In genomic region chr1:152505083-152505482, GRCh38 we compare ENCODE assay signal across 22 cellular contexts. TPM values are rescaled to one million over a fixed set of nuclear protein-coding genes. Genes with fewer than 3 reads are reported as not detected.
A peak's percentile ranks its signal among the peaks of the same experiment; 100 is the strongest.
DNase-seq lines count a peak whose midpoint lies in the region; ATAC-seq, FAIRE-seq and TF ChIP-seq lines count a peak whose summit lies in the region.
"Had no signal": no experiment of that assay in that cellular context is flagged by ENCODE, and none has a peak within 500 bp of the region (broad histone marks: within the 10 kb centered on the region; RNA-seq: fewer than 3 reads in every experiment).

No MANE protein-coding gene starts in this region.

- intact Hi-C loops in Calu3 (cut with micrococcal nuclease; ENCODE audit: unreplicated experiment): no loop called here
- intact Hi-C loops in activated T-helper 2 cell treated with anti-CD3 and anti-CD28 coated beads, Interferon-gamma antibody, Interleukin-2, Interleukin-4, amounts not matched to agents 10 μg/mL and 5 μg/mL and 100 μg/mL, durations not matched to agents 14 hours and 24 hours and 36 hours (cut with micrococcal nuclease): no loop called here

- no peak for TF ChIP-seq EP300 in A549 (IDR thresholded peaks at IDR 0.05)

- H3K9me3 Mint-ChIP-seq in Calu3 (ENCODE audit: low read depth, unreplicated experiment): no peaks in the 10 kb centered on the region
- no peaks in the 10 kb centered on the region for H3K9me3 Mint-ChIP-seq in activated T-helper 2 cell treated with anti-CD3 and anti-CD28 coated beads, Interferon-gamma antibody, Interleukin-2, Interleukin-4, amounts not matched to agents 10 μg/mL and 5 μg/mL and 100 μg/mL, durations not matched to agents 14 hours and 24 hours and 36 hours
- H3K9me3 Mint-ChIP-seq: CD4-positive, CD25-positive, alpha-beta regulatory T cell; CD8-positive, alpha-beta memory T cell had no signal

- TF ChIP-seq CTCF in A549 (IDR thresholded peaks at IDR 0.05): no peak
- no peak for TF ChIP-seq CTCF in RWPE2 (IDR thresholded peaks at IDR 0.05; ENCODE audit: poor library complexity, severe bottlenecking)
- TF ChIP-seq CTCF in foreskin keratinocyte (conservative IDR thresholded peaks at IDR 0.05): no peak
- TF ChIP-seq CTCF in Calu3 (IDR thresholded peaks at IDR 0.05; ENCODE audit: unreplicated experiment): no peak

- CTCF ChIA-PET in A549 (lab: Yijun Ruan, JAX) (interaction anchor here (1.0 to 3.4 kb wide), 8 partner anchors 8 to 452 kb away, joined by 3 to 14 read pairs (median 4); partner anchors contain the start of gene CRCT1), Calu3 (lab: Charles Lee) (interaction anchor here (0.9 to 1.2 kb wide), 2 partner anchors 13 to 28 kb away, joined by 3 read pairs; no protein-coding TSS in a partner anchor)

- POLR2A ChIA-PET in A549 (lab: Yijun Ruan, JAX): no interaction called here

- no peak for TF ChIP-seq POLR2A in A549 (IDR thresholded peaks at IDR 0.05; ENCODE audit: low read length)

- H3K4me2 ChIP-seq in A549: no peak overlapping the region

- H3K27me3 Mint-ChIP-seq in Calu3 (ENCODE audit: unreplicated experiment): peaks cover 56% of the 10 kb centered on the region
- H3K27me3 Mint-ChIP-seq in activated T-helper 2 cell treated with anti-CD3 and anti-CD28 coated beads, Interferon-gamma antibody, Interleukin-2, Interleukin-4, amounts not matched to agents 10 μg/mL and 5 μg/mL and 100 μg/mL, durations not matched to agents 14 hours and 24 hours and 36 hours (ENCODE audit: low read depth): no peaks in the 10 kb centered on the region

- H3K4me3 Mint-ChIP-seq in Calu3 (ENCODE audit: low read depth, unreplicated experiment): no peak overlapping the region
- H3K4me3 Mint-ChIP-seq in activated T-helper 2 cell treated with anti-CD3 and anti-CD28 coated beads, Interferon-gamma antibody, Interleukin-2, Interleukin-4, amounts not matched to agents 10 μg/mL and 5 μg/mL and 100 μg/mL, durations not matched to agents 14 hours and 24 hours and 36 hours (ENCODE audit: low read depth): no peak overlapping the region
- H3K4me3 Mint-ChIP-seq: CD4-positive, CD25-positive, alpha-beta regulatory T cell; CD8-positive, alpha-beta memory T cell; H9 had no signal

- H3K4me1 ChIP-seq in A549: peaks cover 56% of the 10 kb centered on the region
- peaks cover 58% of the 10 kb centered on the region for H3K4me1 ChIP-seq in RWPE2 (ENCODE audit: insufficient read depth, poor library complexity, severe bottlenecking)
- H3K4me1 ChIP-seq in foreskin keratinocyte: peaks cover 26% of the 10 kb centered on the region
- H3K4me1 ChIP-seq: BE2C had no signal

- FAIRE-seq in A549 (lab: Jason Lieb, UNC): no peak
- FAIRE-seq: D721Med, H1 had no signal

- no peak overlapping the region for H3K27ac Mint-ChIP-seq in Calu3 (ENCODE audit: unreplicated experiment)
- no peak overlapping the region for H3K27ac Mint-ChIP-seq in activated T-helper 2 cell treated with anti-CD3 and anti-CD28 coated beads, Interferon-gamma antibody, Interleukin-2, Interleukin-4, amounts not matched to agents 10 μg/mL and 5 μg/mL and 100 μg/mL, durations not matched to agents 14 hours and 24 hours and 36 hours
- H3K27ac Mint-ChIP-seq: CD4-positive, CD25-positive, alpha-beta regulatory T cell; H9 had no signal

- no peak overlapping the region for H3K4me3 ChIP-seq in A549
- H3K4me3 ChIP-seq in RWPE2 (ENCODE audit: severe bottlenecking): no peak overlapping the region

- no peaks in the 10 kb centered on the region for H3K36me3 Mint-ChIP-seq in Calu3 (ENCODE audit: insufficient read depth, unreplicated experiment)
- no peaks in the 10 kb centered on the region for H3K36me3 Mint-ChIP-seq in activated T-helper 2 cell treated with anti-CD3 and anti-CD28 coated beads, Interferon-gamma antibody, Interleukin-2, Interleukin-4, amounts not matched to agents 10 μg/mL and 5 μg/mL and 100 μg/mL, durations not matched to agents 14 hours and 24 hours and 36 hours (ENCODE audit: low read depth)
- H3K36me3 Mint-ChIP-seq: CD4-positive, CD25-positive, alpha-beta regulatory T cell; CD8-positive, alpha-beta memory T cell had no signal

- no peaks in the 10 kb centered on the region for H3K4me1 Mint-ChIP-seq in Calu3 (ENCODE audit: low read depth, unreplicated experiment)
- H3K4me1 Mint-ChIP-seq in activated T-helper 2 cell treated with anti-CD3 and anti-CD28 coated beads, Interferon-gamma antibody, Interleukin-2, Interleukin-4, amounts not matched to agents 10 μg/mL and 5 μg/mL and 100 μg/mL, durations not matched to agents 14 hours and 24 hours and 36 hours (ENCODE audit: low read depth): no peaks in the 10 kb centered on the region
- H3K4me1 Mint-ChIP-seq: CD4-positive, CD25-positive, alpha-beta regulatory T cell; CD8-positive, alpha-beta memory T cell; H9 had no signal

- no TSS peak for BruUV-seq in Calu3 (replicated peaks; lab: Mats Ljungman, UMichigan)

- no peak for TF ChIP-seq RAD21 in A549 (conservative IDR thresholded peaks at IDR 0.05 in 1 of 2, IDR thresholded peaks at IDR 0.05 in 1 of 2)

- H3K27ac ChIP-seq in A549 (peak overlapping the region; percentile 34 to 72; a peak in 4 of 6 replicates), RWPE2 (ENCODE audit: poor library complexity, severe bottlenecking) (peak overlapping the region; percentile 91), foreskin keratinocyte (no peak overlapping the region)
- H3K27ac ChIP-seq: HL-60 had no signal

- H3K36me3 ChIP-seq in RWPE2 (ENCODE audit: low read depth): no peaks in the 10 kb centered on the region
- H3K36me3 ChIP-seq: BE2C had no signal

- DNase-seq in A549 (ENCODE audit: low read depth in 1 of 2, low spot score in 1 of 2) (no peak), RWPE2 (ENCODE audit: low spot score) (peak; percentile 76), cerebellum (ENCODE audit: low spot score) (peak; percentile 36), foreskin keratinocyte (peak; percentile 39 to 61), Calu3 (no peak), DMS53 treated with DMSO at 0.1 percent for 48 hours (lab: John Stamatoyannopoulos, UW; ENCODE audit: unreplicated experiment) (no peak)
- DNase-seq in activated T-helper 2 cell treated with anti-CD3 and anti-CD28 coated beads, Interferon-gamma antibody, Interleukin-2, Interleukin-4, amounts not matched to agents 10 μg/mL and 5 μg/mL and 100 μg/mL, durations not matched to agents 14 hours and 24 hours and 36 hours (ENCODE audit: low spot score): no peak
- DNase-seq: 8988T; BE2C; C1 segment of cervical spinal cord; CD4-positive, CD25-positive, alpha-beta regulatory T cell; CD8-positive, alpha-beta memory T cell; COR-L47; DMS79; GF-D8; H9 had no signal

- no peaks in the 10 kb centered on the region for H3K27me3 ChIP-seq in RWPE2 (ENCODE audit: insufficient read depth, poor library complexity, severe bottlenecking)
- no peaks in the 10 kb centered on the region for H3K27me3 ChIP-seq in foreskin keratinocyte
- H3K27me3 ChIP-seq: BE2C had no signal

- H3K9me3 ChIP-seq in A549: no peaks in the 10 kb centered on the region
- H3K9me3 ChIP-seq in RWPE2 (ENCODE audit: severe bottlenecking): no peaks in the 10 kb centered on the region
- H3K9me3 ChIP-seq: BE2C had no signal

- WGBS in A549 (ENCODE audit: missing lambda C conversion rate): 76% methylated on average over 2 of the region's 2 CpGs

- ATAC-seq in A549 (no peak), RWPE2 (ENCODE audit: low read depth) (peak; percentile 34), foreskin keratinocyte (no peak), GM18520 (IDR thresholded peaks at IDR 0.05; ENCODE audit: unreplicated experiment) (no peak)

TF ChIP-seq in A549, 52 proteins besides CTCF, POLR2A, EP300 and RAD21:
- TF ChIP-seq KDM5A (IDR thresholded peaks at IDR 0.05): no peak
- TF ChIP-seq ELK1 (IDR thresholded peaks at IDR 0.05; ENCODE audit: low read depth, low read length): no peak
- no peak for TF ChIP-seq EHF (CRISPR knock-in tag; IDR thresholded peaks at IDR 0.05)

RNA-seq across cellular contexts. Expression of gene LCE5A, which starts 5.5 kb away (rescaled TPM):
- polyA plus RNA-seq in A549 (2011; rRNA removed) (not detected in 2 replicates), A549 (2017; fragmentation: RNase III; extraction: RNeasy Plus Mini Kit Qiagen cat#74134 plus additional on column Dnase treatment) (not detected in 3 replicates), foreskin keratinocyte (not detected in 2 replicates)
- polyA plus RNA-seq in A549 (2012; cell fraction: cytosol; rRNA removed): not detected in 2 replicates
- 0.17 TPM in 1 of 2 replicates, not detected in the other for polyA plus RNA-seq in A549 (2012; cell fraction: nucleus; rRNA removed)
- polyA minus RNA-seq in A549 (2011; rRNA and poly(A)+ RNA removed): not detected in 2 replicates
- total RNA-seq in cerebellum (not detected), foreskin keratinocyte (not detected in 2 replicates), Calu3 (2022) (not detected in 2 replicates)
- total RNA-seq in activated T-helper 2 cell treated with anti-CD3 and anti-CD28 coated beads, Interferon-gamma antibody, Interleukin-2, Interleukin-4, amounts not matched to agents 10 μg/mL and 5 μg/mL and 100 μg/mL, durations not matched to agents 14 hours and 24 hours and 36 hours: not detected in 2 replicates
- total RNA-seq: CD4-positive, CD25-positive, alpha-beta regulatory T cell; CD8-positive, alpha-beta memory T cell; Daoy; H1; H9; HT1080 had no signal
- polyA plus RNA-seq: CD4-positive, CD25-positive, alpha-beta regulatory T cell; CD8-positive, alpha-beta memory T cell; H1 had no signal

RNA-seq across cellular contexts. Expression of gene CRCT1, which starts 9.2 kb away (rescaled TPM):
- polyA plus RNA-seq in A549 (2011; rRNA removed) (0.47 and 0.50 TPM in 2 replicates), A549 (2017; fragmentation: RNase III; extraction: RNeasy Plus Mini Kit Qiagen cat#74134 plus additional on column Dnase treatment) (0.14 TPM in 1 of 3 replicates, not detected in the others), foreskin keratinocyte (2.6 and 5.6 TPM in 2 replicates)
- polyA plus RNA-seq in A549 (2012; cell fraction: cytosol; rRNA removed): 0.61 and 0.78 TPM in 2 replicates
- polyA plus RNA-seq in A549 (2012; cell fraction: nucleus; rRNA removed): 0.52 and 1.6 TPM in 2 replicates
- polyA minus RNA-seq in A549 (2011; rRNA and poly(A)+ RNA removed): 0.44 TPM in 1 of 2 replicates, not detected in the other
- total RNA-seq in cerebellum (not detected), foreskin keratinocyte (1.7 and 3.5 TPM in 2 replicates), Calu3 (2022) (not detected in 2 replicates)
- total RNA-seq in activated T-helper 2 cell treated with anti-CD3 and anti-CD28 coated beads, Interferon-gamma antibody, Interleukin-2, Interleukin-4, amounts not matched to agents 10 μg/mL and 5 μg/mL and 100 μg/mL, durations not matched to agents 14 hours and 24 hours and 36 hours: not detected in 2 replicates
- total RNA-seq: CD4-positive, CD25-positive, alpha-beta regulatory T cell; CD8-positive, alpha-beta memory T cell; Daoy; H1; H9; HT1080 had no signal
- polyA plus RNA-seq: CD4-positive, CD25-positive, alpha-beta regulatory T cell; CD8-positive, alpha-beta memory T cell; H1 had no signal

Comparison
In these comparisons a context has a peak if more than half of its experiments do, and no peak if none do; other contexts are left out.
1. DNase-seq: peak in RWPE2 (single experiment), cerebellum (single experiment) and foreskin keratinocyte (2 of 2); none in A549 (0 of 2), Calu3 (single experiment), DMS53 treated with DMSO at 0.1 percent for 48 hours (single experiment) and activated T-helper 2 cell treated with anti-CD3 and anti-CD28 coated beads, Interferon-gamma antibody, Interleukin-2, Interleukin-4, amounts not matched to agents 10 μg/mL and 5 μg/mL and 100 μg/mL, durations not matched to agents 14 hours and 24 hours and 36 hours (single experiment).